38 cellular contexts compared by ENCODE assay signal in genomic region chr16:75216127-75216526, GRCh38. TPM values are rescaled to one million over a fixed set of nuclear protein-coding genes. Genes with fewer than 3 reads are reported as not detected.
"Had no signal": no experiment of that assay in that cellular context is flagged by ENCODE, and none has a peak within 500 bp of the region (broad histone marks: within the 10 kb centered on the region; RNA-seq: fewer than 3 reads in every experiment).

No MANE protein-coding gene starts in this region.

- H3K36me3 ChIP-seq: brain microvascular endothelial cell had no signal

- H2AFZ ChIP-seq: PC-9 had no signal

- H3K4me3 ChIP-seq: K562, PC-9 had no signal

- FAIRE-seq: K562, RCC 7860 had no signal

- H3K27me3 ChIP-seq: brain microvascular endothelial cell had no signal

- ATAC-seq: activated CD8-positive, alpha-beta memory T cell treated with anti-CD3 and anti-CD28 coated beads, Interleukin-2, amount 10 ng/mL, durations not matched to agents 7 days and 5 days; activated naive CD8-positive, alpha-beta T cell treated with anti-CD3 and anti-CD28 coated beads, Interleukin-2, amount 50 U/mL, for 24 hours; K562; Right ventricle myocardium inferior; SK-N-SH treated with all-trans-retinoic acid at 6 μM for 48 hours had no signal

- DNase-seq: activated B cell treated with CpG ODN at 0.5 μM for 24 hours; activated CD4-positive, alpha-beta memory T cell treated with anti-CD3 and anti-CD28 coated beads, Interleukin-2, amount 10 ng/mL, durations not matched to agents 7 days and 5 days; activated CD4-positive, alpha-beta T cell treated with anti-CD3 and anti-CD28 coated beads for 1 hour; activated CD4-positive, alpha-beta T cell treated with anti-CD3 and anti-CD28 coated beads for 48 hours; activated CD8-positive, alpha-beta memory T cell treated with anti-CD3 and anti-CD28 coated beads for 24 hours; activated CD8-positive, alpha-beta memory T cell treated with anti-CD3 and anti-CD28 coated beads, Interleukin-2, amount 10 ng/mL, durations not matched to agents 7 days and 5 days; activated CD8-positive, alpha-beta memory T cell treated with anti-CD3 and anti-CD28 coated beads, Interleukin-2, amount 50 U/mL, for 48 hours; activated effector memory CD4-positive, alpha-beta T cell treated with Interleukin-2 at 50 U/mL for 16 hours; activated naive CD4-positive, alpha-beta T cell treated with anti-CD3 and anti-CD28 coated beads, Interleukin-2, amount 10 ng/mL, durations not matched to agents 7 days and 5 days; activated naive CD8-positive, alpha-beta T cell treated with anti-CD3 and anti-CD28 coated beads, Interleukin-2, amount 50 U/mL, for 24 hours; activated T-cell treated with anti-CD3 and anti-CD28 coated beads, Interleukin-2, amount 50 U/mL, for 48 hours; anterior cingulate cortex; brain microvascular endothelial cell; central memory CD4-positive, alpha-beta T cell; NCI-H1092 treated with DMSO at 0.1 percent for 48 hours; NCI-H1417; NCI-H146; NCI-H187; NCI-H2029 treated with DMSO at 0.1 percent for 48 hours; NCI-H2107; NCI-H2171; NCI-H510A; NCI-H526; NCI-H748 treated with DMSO at 0.1 percent for 48 hours; NK-92 treated with Interleukin-12 subunit alpha and Interleukin-12 subunit beta, amount 100 ng/mL, for 24 hours; PC-9; SIG-M5; T-helper 1 cell; T1000 had no signal

- H3K27ac ChIP-seq: brain microvascular endothelial cell, PC-9, RWPE1, VCaP had no signal

- H3K4me2 ChIP-seq: PC-9 had no signal

RNA-seq across cellular contexts. Expression of gene CTRB1, which starts 2.7 kb away (rescaled TPM):
- total RNA-seq: activated B cell treated with CpG ODN at 0.5 μM for 24 hours; activated CD4-positive, alpha-beta memory T cell treated with anti-CD3 and anti-CD28 coated beads, Interleukin-2, amount 10 ng/mL, durations not matched to agents 7 days and 5 days; activated CD8-positive, alpha-beta memory T cell treated with anti-CD3 and anti-CD28 coated beads, Interleukin-2, amount 10 ng/mL, durations not matched to agents 7 days and 5 days; M059J; PC-9; Right ventricle myocardium inferior; SK-MEL-5; T-helper 2 cell treated with Interferon-gamma antibody and Interleukin-4, amounts not matched to agents 100 ng/mL and 5 ng/mL, for 36 hours had no signal
- polyA plus RNA-seq: K562 had no signal

RNA-seq across cellular contexts. Expression of gene CTRB2, which starts 9.2 kb away (rescaled TPM):
- total RNA-seq: activated B cell treated with CpG ODN at 0.5 μM for 24 hours; activated CD4-positive, alpha-beta memory T cell treated with anti-CD3 and anti-CD28 coated beads, Interleukin-2, amount 10 ng/mL, durations not matched to agents 7 days and 5 days; activated CD8-positive, alpha-beta memory T cell treated with anti-CD3 and anti-CD28 coated beads, Interleukin-2, amount 10 ng/mL, durations not matched to agents 7 days and 5 days; M059J; PC-9; Right ventricle myocardium inferior; SK-MEL-5; T-helper 2 cell treated with Interferon-gamma antibody and Interleukin-4, amounts not matched to agents 100 ng/mL and 5 ng/mL, for 36 hours had no signal
- polyA plus RNA-seq: K562 had no signal

RNA-seq across cellular contexts. Expression of gene BCAR1, which starts 35.3 kb away (rescaled TPM):
- total RNA-seq: activated B cell treated with CpG ODN at 0.5 μM for 24 hours; activated CD4-positive, alpha-beta memory T cell treated with anti-CD3 and anti-CD28 coated beads, Interleukin-2, amount 10 ng/mL, durations not matched to agents 7 days and 5 days; T-helper 2 cell treated with Interferon-gamma antibody and Interleukin-4, amounts not matched to agents 100 ng/mL and 5 ng/mL, for 36 hours had no signal
